ENCODE assay signal across 2 cellular contexts in the genomic region with DNA sequence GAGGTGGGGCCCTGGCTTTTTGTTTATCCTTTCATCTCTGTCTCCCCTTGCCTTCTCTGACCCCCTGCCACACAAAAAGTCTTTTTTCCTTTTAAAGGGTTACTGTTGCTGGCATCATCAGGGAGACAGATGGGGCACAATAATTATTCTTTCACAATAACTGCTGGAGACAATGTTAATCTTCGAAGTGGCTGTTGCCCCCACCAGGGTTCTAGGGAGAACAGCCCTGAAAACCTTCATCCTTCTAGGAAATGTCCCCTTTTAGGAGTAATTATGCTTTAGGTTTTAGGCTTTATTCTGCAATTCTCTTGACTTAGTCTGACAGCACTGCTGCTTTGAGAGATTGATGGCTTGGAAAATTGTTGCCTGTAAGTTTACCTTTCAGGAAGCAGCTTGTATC.
TF ChIP-seq lines count a peak whose summit lies in the region.

No MANE protein-coding gene starts in this region.

TF ChIP-seq in GM23338, 12 proteins besides CTCF, POLR2A, EP300 and RAD21 (continues in another document):
- TF ChIP-seq CREB1 (CRISPR knock-in tag; IDR thresholded peaks at IDR 0.05; ENCODE audit: low read depth) (no peak), NANOG (IDR thresholded peaks at IDR 0.05; ENCODE audit: borderline replicate concordance) (no peak), EZH2 (IDR thresholded peaks at IDR 0.05; ENCODE audit: low read depth, unreplicated experiment) (no peak), EZH2phosphoT487 (IDR thresholded peaks at IDR 0.05; ENCODE audit: unreplicated experiment) (no peak), ZNF331 (CRISPR knock-in tag; IDR thresholded peaks at IDR 0.05; ENCODE audit: low read depth) (no peak), JUNB (IDR thresholded peaks at IDR 0.05; ENCODE audit: unreplicated experiment) (no peak), STAT1 (IDR thresholded peaks at IDR 0.05; ENCODE audit: unreplicated experiment) (no peak), ZNF114 (CRISPR knock-in tag; IDR thresholded peaks at IDR 0.05) (no peak), POLR2AphosphoS5 (IDR thresholded peaks at IDR 0.05; ENCODE audit: low read depth) (no peak)
- TF ChIP-seq, protein P1, sequence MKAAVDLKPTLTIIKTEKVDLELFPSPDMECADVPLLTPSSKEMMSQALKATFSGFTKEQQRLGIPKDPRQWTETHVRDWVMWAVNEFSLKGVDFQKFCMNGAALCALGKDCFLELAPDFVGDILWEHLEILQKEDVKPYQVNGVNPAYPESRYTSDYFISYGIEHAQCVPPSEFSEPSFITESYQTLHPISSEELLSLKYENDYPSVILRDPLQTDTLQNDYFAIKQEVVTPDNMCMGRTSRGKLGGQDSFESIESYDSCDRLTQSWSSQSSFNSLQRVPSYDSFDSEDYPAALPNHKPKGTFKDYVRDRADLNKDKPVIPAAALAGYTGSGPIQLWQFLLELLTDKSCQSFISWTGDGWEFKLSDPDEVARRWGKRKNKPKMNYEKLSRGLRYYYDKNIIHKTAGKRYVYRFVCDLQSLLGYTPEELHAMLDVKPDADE (IDR thresholded peaks at IDR 0.05), result no peak
- TF ChIP-seq, protein P2, sequence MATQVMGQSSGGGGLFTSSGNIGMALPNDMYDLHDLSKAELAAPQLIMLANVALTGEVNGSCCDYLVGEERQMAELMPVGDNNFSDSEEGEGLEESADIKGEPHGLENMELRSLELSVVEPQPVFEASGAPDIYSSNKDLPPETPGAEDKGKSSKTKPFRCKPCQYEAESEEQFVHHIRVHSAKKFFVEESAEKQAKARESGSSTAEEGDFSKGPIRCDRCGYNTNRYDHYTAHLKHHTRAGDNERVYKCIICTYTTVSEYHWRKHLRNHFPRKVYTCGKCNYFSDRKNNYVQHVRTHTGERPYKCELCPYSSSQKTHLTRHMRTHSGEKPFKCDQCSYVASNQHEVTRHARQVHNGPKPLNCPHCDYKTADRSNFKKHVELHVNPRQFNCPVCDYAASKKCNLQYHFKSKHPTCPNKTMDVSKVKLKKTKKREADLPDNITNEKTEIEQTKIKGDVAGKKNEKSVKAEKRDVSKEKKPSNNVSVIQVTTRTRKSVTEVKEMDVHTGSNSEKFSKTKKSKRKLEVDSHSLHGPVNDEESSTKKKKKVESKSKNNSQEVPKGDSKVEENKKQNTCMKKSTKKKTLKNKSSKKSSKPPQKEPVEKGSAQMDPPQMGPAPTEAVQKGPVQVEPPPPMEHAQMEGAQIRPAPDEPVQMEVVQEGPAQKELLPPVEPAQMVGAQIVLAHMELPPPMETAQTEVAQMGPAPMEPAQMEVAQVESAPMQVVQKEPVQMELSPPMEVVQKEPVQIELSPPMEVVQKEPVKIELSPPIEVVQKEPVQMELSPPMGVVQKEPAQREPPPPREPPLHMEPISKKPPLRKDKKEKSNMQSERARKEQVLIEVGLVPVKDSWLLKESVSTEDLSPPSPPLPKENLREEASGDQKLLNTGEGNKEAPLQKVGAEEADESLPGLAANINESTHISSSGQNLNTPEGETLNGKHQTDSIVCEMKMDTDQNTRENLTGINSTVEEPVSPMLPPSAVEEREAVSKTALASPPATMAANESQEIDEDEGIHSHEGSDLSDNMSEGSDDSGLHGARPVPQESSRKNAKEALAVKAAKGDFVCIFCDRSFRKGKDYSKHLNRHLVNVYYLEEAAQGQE (IDR thresholded peaks at IDR 0.05; ENCODE audit: unreplicated experiment), result no peak

TF ChIP-seq in H1, 55 proteins besides CTCF, POLR2A, EP300 and RAD21:
- no peak for TF ChIP-seq FOSL1 (IDR thresholded peaks at IDR 0.05; ENCODE audit: insufficient read depth, low read depth, low read length)
- no peak for TF ChIP-seq SIN3A (conservative IDR thresholded peaks at IDR 0.05 in 1 of 2, IDR thresholded peaks at IDR 0.05 in 1 of 2; ENCODE audit: low read depth in 1 of 2, low read length in 2 of 2)
- TF ChIP-seq CHD2 (IDR thresholded peaks at IDR 0.05; ENCODE audit: low read length), result no peak
- TF ChIP-seq JUND (IDR thresholded peaks at IDR 0.05; ENCODE audit: low read length), result no peak
- TF ChIP-seq SIX5 (IDR thresholded peaks at IDR 0.05; ENCODE audit: low read depth, low read length), result no peak
- no peak for TF ChIP-seq SUZ12 (IDR thresholded peaks at IDR 0.05; ENCODE audit: low read length)
- TF ChIP-seq TEAD4 (IDR thresholded peaks at IDR 0.05; ENCODE audit: low read depth, low read length), result no peak
- TF ChIP-seq SRF (IDR thresholded peaks at IDR 0.05; ENCODE audit: low read depth, low read length), result no peak
- TF ChIP-seq BCL11A (IDR thresholded peaks at IDR 0.05; ENCODE audit: low read depth in 2 of 2, low read length in 2 of 2), result no peak
- TF ChIP-seq BRCA1 (IDR thresholded peaks at IDR 0.05; ENCODE audit: low read depth, low read length), result no peak
- no peak for TF ChIP-seq JUN (IDR thresholded peaks at IDR 0.05; ENCODE audit: low read depth, low read length)
- TF ChIP-seq TAF7 (optimal IDR thresholded peaks at IDR 0.05; ENCODE audit: borderline replicate concordance, low read depth, low read length), result no peak
- TF ChIP-seq, protein P3, sequence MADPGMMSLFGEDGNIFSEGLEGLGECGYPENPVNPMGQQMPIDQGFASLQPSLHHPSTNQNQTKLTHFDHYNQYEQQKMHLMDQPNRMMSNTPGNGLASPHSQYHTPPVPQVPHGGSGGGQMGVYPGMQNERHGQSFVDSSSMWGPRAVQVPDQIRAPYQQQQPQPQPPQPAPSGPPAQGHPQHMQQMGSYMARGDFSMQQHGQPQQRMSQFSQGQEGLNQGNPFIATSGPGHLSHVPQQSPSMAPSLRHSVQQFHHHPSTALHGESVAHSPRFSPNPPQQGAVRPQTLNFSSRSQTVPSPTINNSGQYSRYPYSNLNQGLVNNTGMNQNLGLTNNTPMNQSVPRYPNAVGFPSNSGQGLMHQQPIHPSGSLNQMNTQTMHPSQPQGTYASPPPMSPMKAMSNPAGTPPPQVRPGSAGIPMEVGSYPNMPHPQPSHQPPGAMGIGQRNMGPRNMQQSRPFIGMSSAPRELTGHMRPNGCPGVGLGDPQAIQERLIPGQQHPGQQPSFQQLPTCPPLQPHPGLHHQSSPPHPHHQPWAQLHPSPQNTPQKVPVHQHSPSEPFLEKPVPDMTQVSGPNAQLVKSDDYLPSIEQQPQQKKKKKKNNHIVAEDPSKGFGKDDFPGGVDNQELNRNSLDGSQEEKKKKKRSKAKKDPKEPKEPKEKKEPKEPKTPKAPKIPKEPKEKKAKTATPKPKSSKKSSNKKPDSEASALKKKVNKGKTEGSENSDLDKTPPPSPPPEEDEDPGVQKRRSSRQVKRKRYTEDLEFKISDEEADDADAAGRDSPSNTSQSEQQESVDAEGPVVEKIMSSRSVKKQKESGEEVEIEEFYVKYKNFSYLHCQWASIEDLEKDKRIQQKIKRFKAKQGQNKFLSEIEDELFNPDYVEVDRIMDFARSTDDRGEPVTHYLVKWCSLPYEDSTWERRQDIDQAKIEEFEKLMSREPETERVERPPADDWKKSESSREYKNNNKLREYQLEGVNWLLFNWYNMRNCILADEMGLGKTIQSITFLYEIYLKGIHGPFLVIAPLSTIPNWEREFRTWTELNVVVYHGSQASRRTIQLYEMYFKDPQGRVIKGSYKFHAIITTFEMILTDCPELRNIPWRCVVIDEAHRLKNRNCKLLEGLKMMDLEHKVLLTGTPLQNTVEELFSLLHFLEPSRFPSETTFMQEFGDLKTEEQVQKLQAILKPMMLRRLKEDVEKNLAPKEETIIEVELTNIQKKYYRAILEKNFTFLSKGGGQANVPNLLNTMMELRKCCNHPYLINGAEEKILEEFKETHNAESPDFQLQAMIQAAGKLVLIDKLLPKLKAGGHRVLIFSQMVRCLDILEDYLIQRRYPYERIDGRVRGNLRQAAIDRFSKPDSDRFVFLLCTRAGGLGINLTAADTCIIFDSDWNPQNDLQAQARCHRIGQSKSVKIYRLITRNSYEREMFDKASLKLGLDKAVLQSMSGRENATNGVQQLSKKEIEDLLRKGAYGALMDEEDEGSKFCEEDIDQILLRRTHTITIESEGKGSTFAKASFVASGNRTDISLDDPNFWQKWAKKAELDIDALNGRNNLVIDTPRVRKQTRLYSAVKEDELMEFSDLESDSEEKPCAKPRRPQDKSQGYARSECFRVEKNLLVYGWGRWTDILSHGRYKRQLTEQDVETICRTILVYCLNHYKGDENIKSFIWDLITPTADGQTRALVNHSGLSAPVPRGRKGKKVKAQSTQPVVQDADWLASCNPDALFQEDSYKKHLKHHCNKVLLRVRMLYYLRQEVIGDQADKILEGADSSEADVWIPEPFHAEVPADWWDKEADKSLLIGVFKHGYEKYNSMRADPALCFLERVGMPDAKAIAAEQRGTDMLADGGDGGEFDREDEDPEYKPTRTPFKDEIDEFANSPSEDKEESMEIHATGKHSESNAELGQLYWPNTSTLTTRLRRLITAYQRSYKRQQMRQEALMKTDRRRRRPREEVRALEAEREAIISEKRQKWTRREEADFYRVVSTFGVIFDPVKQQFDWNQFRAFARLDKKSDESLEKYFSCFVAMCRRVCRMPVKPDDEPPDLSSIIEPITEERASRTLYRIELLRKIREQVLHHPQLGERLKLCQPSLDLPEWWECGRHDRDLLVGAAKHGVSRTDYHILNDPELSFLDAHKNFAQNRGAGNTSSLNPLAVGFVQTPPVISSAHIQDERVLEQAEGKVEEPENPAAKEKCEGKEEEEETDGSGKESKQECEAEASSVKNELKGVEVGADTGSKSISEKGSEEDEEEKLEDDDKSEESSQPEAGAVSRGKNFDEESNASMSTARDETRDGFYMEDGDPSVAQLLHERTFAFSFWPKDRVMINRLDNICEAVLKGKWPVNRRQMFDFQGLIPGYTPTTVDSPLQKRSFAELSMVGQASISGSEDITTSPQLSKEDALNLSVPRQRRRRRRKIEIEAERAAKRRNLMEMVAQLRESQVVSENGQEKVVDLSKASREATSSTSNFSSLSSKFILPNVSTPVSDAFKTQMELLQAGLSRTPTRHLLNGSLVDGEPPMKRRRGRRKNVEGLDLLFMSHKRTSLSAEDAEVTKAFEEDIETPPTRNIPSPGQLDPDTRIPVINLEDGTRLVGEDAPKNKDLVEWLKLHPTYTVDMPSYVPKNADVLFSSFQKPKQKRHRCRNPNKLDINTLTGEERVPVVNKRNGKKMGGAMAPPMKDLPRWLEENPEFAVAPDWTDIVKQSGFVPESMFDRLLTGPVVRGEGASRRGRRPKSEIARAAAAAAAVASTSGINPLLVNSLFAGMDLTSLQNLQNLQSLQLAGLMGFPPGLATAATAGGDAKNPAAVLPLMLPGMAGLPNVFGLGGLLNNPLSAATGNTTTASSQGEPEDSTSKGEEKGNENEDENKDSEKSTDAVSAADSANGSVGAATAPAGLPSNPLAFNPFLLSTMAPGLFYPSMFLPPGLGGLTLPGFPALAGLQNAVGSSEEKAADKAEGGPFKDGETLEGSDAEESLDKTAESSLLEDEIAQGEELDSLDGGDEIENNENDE (IDR thresholded peaks at IDR 0.05; ENCODE audit: insufficient replicate concordance, low read length), result no peak
- TF ChIP-seq CBX5 (IDR thresholded peaks at IDR 0.05; ENCODE audit: low read depth, low read length), result no peak
- no peak for TF ChIP-seq ASH2L (IDR thresholded peaks at IDR 0.05; ENCODE audit: low read length)
- no peak for TF ChIP-seq POLR2AphosphoS5 (IDR thresholded peaks at IDR 0.05; ENCODE audit: low read depth, low read length)
- TF ChIP-seq GTF2F1 (IDR thresholded peaks at IDR 0.05; ENCODE audit: borderline replicate concordance, low read depth, low read length), result no peak
- no peak for TF ChIP-seq NRF1 (IDR thresholded peaks at IDR 0.05; ENCODE audit: low read depth, low read length)
- no peak for TF ChIP-seq TAF1 (IDR thresholded peaks at IDR 0.05; ENCODE audit: low read depth, low read length)
TF ChIP-seq in H1: peak in this region for 0.
